Comparison of ENCODE assay signal across 11 cellular contexts in the genomic region with DNA sequence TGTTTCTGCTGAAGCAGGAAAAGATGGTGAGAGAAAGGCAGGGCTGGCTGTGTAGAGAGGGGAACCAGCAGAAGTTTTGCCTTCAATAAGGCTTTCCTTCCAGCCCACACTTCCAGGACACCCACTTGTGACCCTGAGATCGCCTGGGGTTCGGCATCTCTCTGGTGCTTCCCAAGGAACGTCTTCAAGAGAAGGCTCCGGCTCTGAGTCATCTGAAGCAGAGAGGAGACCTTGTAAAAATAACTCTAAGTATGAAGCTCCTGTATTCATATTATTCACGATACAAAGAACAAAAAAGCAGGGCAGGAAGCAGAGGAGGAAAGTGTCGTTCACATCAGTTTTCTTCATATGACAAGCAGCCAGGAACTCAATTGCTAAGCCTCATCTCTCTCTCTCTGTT.
DNase-seq lines count a peak whose midpoint lies in the region; ATAC-seq and TF ChIP-seq lines count a peak whose summit lies in the region.
"Had no signal": no experiment of that assay in that cellular context is flagged by ENCODE, and none has a peak within 500 bp of the region (broad histone marks: within the 10 kb centered on the region; RNA-seq: fewer than 3 reads in every experiment).

No MANE protein-coding gene starts in this region.

- no peaks in the 10 kb centered on the region for H3K27me3 Mint-ChIP-seq in CD4-positive, CD25-positive, alpha-beta regulatory T cell

- no TSS peak for BruUV-seq in IMR-90 (replicated peaks; lab: Mats Ljungman, UMichigan)

- TF ChIP-seq CTCF in IMR-90 (conservative IDR thresholded peaks at IDR 0.05; ENCODE audit: low read depth, low read length) (no peak), colonic mucosa (IDR thresholded peaks at IDR 0.05) (no peak), gastrocnemius medialis (IDR thresholded peaks at IDR 0.05 in 4 of 5, conservative IDR thresholded peaks at IDR 0.05 in 1 of 5) (no peak), GM13976 (IDR thresholded peaks at IDR 0.05; ENCODE audit: borderline replicate concordance, control extremely low read depth, extremely low read depth, insufficient read depth, missing control alignments) (no peak)

- peak overlapping the region; percentile 89 to 94 for H4K8ac ChIP-seq in IMR-90 (ENCODE audit: low read depth in 2 of 2, low read length in 2 of 2)

- ATAC-seq in CD4-positive, CD25-positive, alpha-beta regulatory T cell (ENCODE audit: low read depth in 2 of 2), result no peak
- ATAC-seq in IMR-90 (ENCODE audit: low read depth) (peak; percentile 16), gastrocnemius medialis (no peak)

- peak overlapping the region; percentile 100 for H3K4ac ChIP-seq in IMR-90 (ENCODE audit: low read depth, low read length)

- H3K27ac Mint-ChIP-seq in CD4-positive, CD25-positive, alpha-beta regulatory T cell, result peak overlapping the region in 2 of 3 donors; percentile 79 to 81

- in situ Hi-C loops in IMR-90 (cut with MboI; ENCODE audit: low sequenced_read_pairs), result no loop called here
- in situ Hi-C loops in ACHN (cut with HindIII; ENCODE audit: low pct_ligation_motif_present, low pct_unique_long_range_greater_than_20kb, low sequenced_read_pairs), result no loop called here
- in situ Hi-C loops in gastrocnemius medialis (cut with MboI; ENCODE audit: low sequenced_read_pairs in 4 of 4), result no loop called here
- in situ Hi-C loops in GM13976 (cut with MboI; ENCODE audit: low sequenced_read_pairs, unreplicated experiment), result no loop called here

- peaks cover 9% of the 10 kb centered on the region for H3K4me1 ChIP-seq in CD4-positive, CD25-positive, alpha-beta regulatory T cell (ENCODE audit: control insufficient read depth, insufficient read depth, low read length, poor library complexity, severe bottlenecking)
- H3K4me1 ChIP-seq in IMR-90 (ENCODE audit: control insufficient read depth, insufficient read depth, low read length), result peaks cover 43% of the 10 kb centered on the region
- peaks cover 3% of the 10 kb centered on the region for H3K4me1 ChIP-seq in colonic mucosa
- H3K4me1 ChIP-seq in gastrocnemius medialis, result no peaks in the 10 kb centered on the region

- no peaks in the 10 kb centered on the region for H3K27me3 ChIP-seq in CD4-positive, CD25-positive, alpha-beta regulatory T cell (ENCODE audit: control insufficient read depth, insufficient read depth, low read length)
- H3K27me3 ChIP-seq in IMR-90 (ENCODE audit: control insufficient read depth, insufficient read depth, low read length), result no peaks in the 10 kb centered on the region
- no peaks in the 10 kb centered on the region for H3K27me3 ChIP-seq in colonic mucosa
- no peaks in the 10 kb centered on the region for H3K27me3 ChIP-seq in gastrocnemius medialis

- DNase-seq in CD4-positive, CD25-positive, alpha-beta regulatory T cell, result no peak
- DNase-seq in IMR-90 (peak; percentile 84), colonic mucosa (no peak), non-pigmented ciliary epithelial cell (ENCODE audit: low read depth) (peak; percentile 49), ACHN (no peak), gastrocnemius medialis (no peak), NCI-H1417 (lab: John Stamatoyannopoulos, UW) (no peak), GM13976 (ENCODE audit: low spot score) (no peak)
- DNase-seq: DMS79, NCI-H2081, SIG-M5 had no signal

- H2BK20ac ChIP-seq in IMR-90 (ENCODE audit: low read depth, low read length), result peak overlapping the region; percentile 94

- TF ChIP-seq RAD21 in IMR-90 (IDR thresholded peaks at IDR 0.05; ENCODE audit: low read length), result no peak

- peaks cover 6 to 56% (median 32%) of the 10 kb centered on the region in 4 donors for H3K4me1 Mint-ChIP-seq in CD4-positive, CD25-positive, alpha-beta regulatory T cell

- POLR2A ChIA-PET in IMR-90 (lab: Charles Lee; ENCODE audit: unreplicated experiment), result interaction anchor here (0.6 kb wide), 1 partner anchor 259 kb away, joined by 3 read pairs; no protein-coding TSS in a partner anchor

- H2BK15ac ChIP-seq in IMR-90 (ENCODE audit: low read depth, low read length), result peak overlapping the region; percentile 100; the same call in 2 of the 3 replicates

- peak overlapping the region; percentile 87 for H3K23ac ChIP-seq in IMR-90 (ENCODE audit: low read depth, low read length)

- H3K56ac ChIP-seq in IMR-90 (ENCODE audit: extremely low read depth, insufficient read depth, low read length), result peak overlapping the region; percentile 95

- dilution Hi-C loops in IMR-90 (cut with HindIII; ENCODE audit: low sequenced_read_pairs, unreplicated experiment), result no loop called here

- CTCF ChIA-PET in IMR-90 (lab: Yijun Ruan, JAX), result interaction anchor here (0.9 to 1.6 kb wide), 3 partner anchors 131 to 235 kb away, joined by 3 to 4 read pairs (median 3); no protein-coding TSS in a partner anchor

- H4K5ac ChIP-seq in IMR-90 (ENCODE audit: low read depth, low read length), result peak overlapping the region; percentile 99

- intact Hi-C loops in IMR-90 (cut with micrococcal nuclease), result no loop called here
- intact Hi-C loops in colonic mucosa (cut with DNase I), result loop anchor here (10.0 kb wide), 1 partner anchor 92 kb away; no protein-coding TSS in a partner anchor
- intact Hi-C loops in gastrocnemius medialis (cut with DNase I; ENCODE audit: low total_unique reads), result no loop called here

- TF ChIP-seq POLR2A in IMR-90 (IDR thresholded peaks at IDR 0.05; ENCODE audit: low read depth, low read length) (no peak), gastrocnemius medialis (IDR thresholded peaks at IDR 0.05) (no peak)

- peak overlapping the region; percentile 93 for H2BK5ac ChIP-seq in IMR-90 (ENCODE audit: low read depth, low read length, poor library complexity, severe bottlenecking)

- H3K36me3 Mint-ChIP-seq in CD4-positive, CD25-positive, alpha-beta regulatory T cell, result peaks cover 20% of the 10 kb centered on the region

- peaks cover 40% of the 10 kb centered on the region for H3K9me1 ChIP-seq in IMR-90 (ENCODE audit: insufficient read depth, low read length)

- H3K79me1 ChIP-seq in IMR-90 (ENCODE audit: low read depth in 1 of 2, low read length in 2 of 2), result peaks cover 36 to 84% of the 10 kb centered on the region in 2 experiments

- peak overlapping the region; percentile 99 for H3K14ac ChIP-seq in IMR-90 (replicated peaks; ENCODE audit: low read depth, low read length)

- peak overlapping the region; percentile 43 for H3K9ac ChIP-seq in IMR-90 (ENCODE audit: low read depth, low read length)
- no peak overlapping the region for H3K9ac ChIP-seq in colonic mucosa (ENCODE audit: low read depth in 2 of 2, low read length in 2 of 2)

- peak overlapping the region; percentile 96 for H2AK5ac ChIP-seq in IMR-90 (ENCODE audit: low read depth, low read length)

- no peaks in the 10 kb centered on the region for H3K9me3 Mint-ChIP-seq in CD4-positive, CD25-positive, alpha-beta regulatory T cell

- H3K4me2 ChIP-seq in IMR-90 (ENCODE audit: low read depth, low read length), result peak overlapping the region; percentile 56

- peak overlapping the region; percentile 87 for H2AK9ac ChIP-seq in IMR-90 (replicated peaks; ENCODE audit: low read depth, low read length, poor library complexity)

- peak overlapping the region; percentile 97 for H4K91ac ChIP-seq in IMR-90 (ENCODE audit: insufficient read depth, low read depth, low read length)

- no peaks in the 10 kb centered on the region for H3K9me3 ChIP-seq in CD4-positive, CD25-positive, alpha-beta regulatory T cell (ENCODE audit: control insufficient read depth in 2 of 2, low read length in 2 of 2)
- no peaks in the 10 kb centered on the region for H3K9me3 ChIP-seq in IMR-90 (ENCODE audit: control insufficient read depth, insufficient read depth, low read length)
- no peaks in the 10 kb centered on the region for H3K9me3 ChIP-seq in colonic mucosa
- H3K9me3 ChIP-seq in gastrocnemius medialis, result no peaks in the 10 kb centered on the region

- H4K20me1 ChIP-seq in IMR-90 (ENCODE audit: insufficient read depth, low read length), result peaks cover 3% of the 10 kb centered on the region; the same call in 1 of the 2 replicates

- peak overlapping the region; percentile 98 for H2BK120ac ChIP-seq in IMR-90 (ENCODE audit: low read depth, low read length)

- WGBS in IMR-90 (ENCODE audit: extremely low coverage in 2 of 2, insufficient read length in 1 of 2), 2 experiments, result 0% methylated on average over 1 of the region's 6 CpGs; no CpG with 5 or more reads in 1 of the 2 experiments

- H3K4me3 Mint-ChIP-seq in CD4-positive, CD25-positive, alpha-beta regulatory T cell, result peak overlapping the region in 1 of 4 donors; percentile 38

- H3K18ac ChIP-seq in IMR-90 (ENCODE audit: low read depth, low read length), result peak overlapping the region; percentile 99

- H3K4me3 ChIP-seq in CD4-positive, CD25-positive, alpha-beta regulatory T cell (ENCODE audit: low read depth, low read length), result no peak overlapping the region
- no peak overlapping the region for H3K4me3 ChIP-seq in IMR-90 (ENCODE audit: insufficient read depth, low read depth, low read length)
- H3K4me3 ChIP-seq in colonic mucosa, result no peak overlapping the region
- no peak overlapping the region for H3K4me3 ChIP-seq in gastrocnemius medialis

- peaks cover 6% of the 10 kb centered on the region for H3K36me3 ChIP-seq in CD4-positive, CD25-positive, alpha-beta regulatory T cell (ENCODE audit: control insufficient read depth, insufficient read depth, low read length)
- H3K36me3 ChIP-seq in IMR-90 (ENCODE audit: control insufficient read depth, insufficient read depth, low read length) (no peaks in the 10 kb centered on the region), colonic mucosa (no peaks in the 10 kb centered on the region), gastrocnemius medialis (no peaks in the 10 kb centered on the region)

- H2AFZ ChIP-seq in IMR-90 (replicated peaks; ENCODE audit: low read length, poor library complexity), result peak overlapping the region; percentile 65

- H3K27ac ChIP-seq in CD4-positive, CD25-positive, alpha-beta regulatory T cell (ENCODE audit: insufficient read depth, low read length, poor library complexity, severe bottlenecking), result no peak overlapping the region
- H3K27ac ChIP-seq in IMR-90 (ENCODE audit: insufficient read depth, low read length) (peak overlapping the region; percentile 96), colonic mucosa (peak overlapping the region; percentile 26), gastrocnemius medialis (peak overlapping the region in 1 of 4 donors; percentile 13)

TF ChIP-seq in IMR-90, 13 proteins besides CTCF, POLR2A, EP300 and RAD21 (continues in another document):
- TF ChIP-seq NFE2L2 (IDR thresholded peaks at IDR 0.05; ENCODE audit: low read depth, low read length) (no peak), CEBPB (IDR thresholded peaks at IDR 0.05; ENCODE audit: low read depth, low read length) (no peak), BHLHE40 (IDR thresholded peaks at IDR 0.05; ENCODE audit: low read depth, low read length) (no peak), FOS (IDR thresholded peaks at IDR 0.05; ENCODE audit: low read depth, low read length) (no peak), SMC3 (IDR thresholded peaks at IDR 0.05; ENCODE audit: low read depth, low read length) (no peak), RCOR1 (IDR thresholded peaks at IDR 0.05; ENCODE audit: insufficient replicate concordance, low read length) (no peak), MAFK (IDR thresholded peaks at IDR 0.05; ENCODE audit: low read depth, low read length) (no peak)

Comparison
In these comparisons a context has a peak if more than half of its experiments do, and no peak if none do; other contexts are left out.
1. DNase-seq: peak in IMR-90 (single experiment) and non-pigmented ciliary epithelial cell (single experiment); none in CD4-positive, CD25-positive, alpha-beta regulatory T cell (0 of 3), colonic mucosa (single experiment), ACHN (single experiment), gastrocnemius medialis (0 of 2), NCI-H1417 (0 of 3) and GM13976 (single experiment).